10 cellular contexts compared by ENCODE assay signal in genomic region chr12:62983594-62983993, GRCh38. TPM values are rescaled to one million over a fixed set of nuclear protein-coding genes. Genes with fewer than 3 reads are reported as not detected.
A peak's percentile ranks its signal among the peaks of the same experiment; 100 is the strongest.
DNase-seq lines count a peak whose midpoint lies in the region; ATAC-seq and TF ChIP-seq lines count a peak whose summit lies in the region.
"Had no signal": no experiment of that assay in that cellular context is flagged by ENCODE, and none has a peak within 500 bp of the region (broad histone marks: within the 10 kb centered on the region; RNA-seq: fewer than 3 reads in every experiment).

No MANE protein-coding gene starts in this region.

- ATAC-seq in left lobe of liver = peak; percentile 70
- ATAC-seq: activated T-cell treated with anti-CD3 and anti-CD28 coated beads, Interleukin-2, amount 50 U/mL, for 72 hours had no signal

- DNase-seq in ELF-1 (ENCODE audit: low read depth, low spot score) (peak; percentile 34), SK-MEL-5 (ENCODE audit: low read depth, low spot score) (peak; percentile 61), left lobe of liver (ENCODE audit: low spot score) (no peak), SW 1271 (lab: John Stamatoyannopoulos, UW) (no peak), NCI-H1417 (lab: John Stamatoyannopoulos, UW) (no peak)
- no peak for DNase-seq in activated naive CD4-positive, alpha-beta T cell treated with anti-CD3 and anti-CD28 coated beads, Interleukin-2, amount 10 ng/mL, durations not matched to agents 7 days and 5 days
- DNase-seq: activated T-cell treated with anti-CD3 and anti-CD28 coated beads, Interleukin-2, amount 50 U/mL, for 72 hours; DMS153 had no signal

- H3K9me3 ChIP-seq in HEK293 (ENCODE audit: control insufficient read depth, insufficient read depth, low read depth, low read length) = no peaks in the 10 kb centered on the region
- H3K9me3 ChIP-seq: suprapubic skin had no signal

- H3K9me3 Mint-ChIP-seq in activated naive CD4-positive, alpha-beta T cell treated with anti-CD3 and anti-CD28 coated beads, Interleukin-2, amount 10 ng/mL, durations not matched to agents 7 days and 5 days = no peaks in the 10 kb centered on the region

- H3K27ac ChIP-seq in HEK293 (ENCODE audit: extremely low read depth, low read depth, low read length) = no peak overlapping the region
- H3K27ac ChIP-seq: suprapubic skin had no signal

- no peak overlapping the region for H3K4me3 Mint-ChIP-seq in activated naive CD4-positive, alpha-beta T cell treated with anti-CD3 and anti-CD28 coated beads, Interleukin-2, amount 10 ng/mL, durations not matched to agents 7 days and 5 days
- H3K4me3 Mint-ChIP-seq: activated T-cell treated with anti-CD3 and anti-CD28 coated beads, Interleukin-2, amount 50 U/mL, for 72 hours had no signal

- CTCF ChIA-PET in HEK293 (lab: Yijun Ruan, JAX) = interaction anchor here (0.6 to 1.8 kb wide), 7 partner anchors 9 to 477 kb away, joined by 3 to 5 read pairs (median 3); partner anchors contain the start of gene PPM1H
- CTCF ChIA-PET in activated naive CD4-positive, alpha-beta T cell treated with anti-CD3 and anti-CD28 coated beads, Interleukin-2, amount 10 ng/mL, durations not matched to agents 7 days and 5 days (lab: Charles Lee) = interaction anchor here (1.0 kb wide), 1 partner anchor 11 kb away, joined by 3 read pairs; no protein-coding TSS in a partner anchor

- H3K27me3 Mint-ChIP-seq in activated naive CD4-positive, alpha-beta T cell treated with anti-CD3 and anti-CD28 coated beads, Interleukin-2, amount 10 ng/mL, durations not matched to agents 7 days and 5 days = no peaks in the 10 kb centered on the region

- H3K36me3 Mint-ChIP-seq in activated naive CD4-positive, alpha-beta T cell treated with anti-CD3 and anti-CD28 coated beads, Interleukin-2, amount 10 ng/mL, durations not matched to agents 7 days and 5 days = no peaks in the 10 kb centered on the region

- in situ Hi-C loops in SK-MEL-5 (cut with HindIII; ENCODE audit: low pct_unique_long_range_greater_than_20kb, low sequenced_read_pairs) = no loop called here

- H3K4me3 ChIP-seq in HEK293 (ENCODE audit: low read depth, low read length) = no peak overlapping the region
- H3K4me3 ChIP-seq: suprapubic skin had no signal

- no peaks in the 10 kb centered on the region for H3K4me1 ChIP-seq in HEK293 (ENCODE audit: control insufficient read depth, insufficient read depth, low read length)
- H3K4me1 ChIP-seq: suprapubic skin had no signal

- H3K4me1 Mint-ChIP-seq in activated naive CD4-positive, alpha-beta T cell treated with anti-CD3 and anti-CD28 coated beads, Interleukin-2, amount 10 ng/mL, durations not matched to agents 7 days and 5 days = no peaks in the 10 kb centered on the region

- no peaks in the 10 kb centered on the region for H3K36me3 ChIP-seq in HEK293 (ENCODE audit: control insufficient read depth in 2 of 2, insufficient read depth in 1 of 2, low read length in 2 of 2)
- H3K36me3 ChIP-seq: suprapubic skin had no signal

- no peak overlapping the region for H3K27ac Mint-ChIP-seq in activated naive CD4-positive, alpha-beta T cell treated with anti-CD3 and anti-CD28 coated beads, Interleukin-2, amount 10 ng/mL, durations not matched to agents 7 days and 5 days
- H3K27ac Mint-ChIP-seq: activated T-cell treated with anti-CD3 and anti-CD28 coated beads, Interleukin-2, amount 50 U/mL, for 72 hours had no signal

- POLR2A ChIA-PET in HEK293 (lab: Yijun Ruan, JAX) = interaction anchor here (0.6 kb wide), 1 partner anchor 91 kb away, joined by 4 read pairs; no protein-coding TSS in a partner anchor

- peak; percentile 22; the same call in 1 of the 2 replicates for TF ChIP-seq CTCF in HEK293 (tag by site-specific recombination; IDR thresholded peaks at IDR 0.05)

TF ChIP-seq in HEK293, 187 proteins besides CTCF, POLR2A, EP300 and RAD21:
- TF ChIP-seq ZNF785 (tag by site-specific recombination; IDR thresholded peaks at IDR 0.05) (no peak), ZNF324 (tag by site-specific recombination; IDR thresholded peaks at IDR 0.05) (no peak), ZNF335 (tag by site-specific recombination; conservative IDR thresholded peaks at IDR 0.05) (no peak), ZNF654 (tag by site-specific recombination; IDR thresholded peaks at IDR 0.05; ENCODE audit: low read depth) (peak; percentile 53), ZNF18 (tag by site-specific recombination; IDR thresholded peaks at IDR 0.05) (no peak), ZEB2 (tag by site-specific recombination; IDR thresholded peaks at IDR 0.05) (no peak)
TF ChIP-seq in HEK293: peak in this region for 1.

RNA-seq across cellular contexts. Expression of gene PPM1H, which starts 48.6 kb away (rescaled TPM):
- total RNA-seq in SK-MEL-5 (2014; rRNA removed; shearing (Covaris generic)) = 55.7 and 58.4 TPM in 2 replicates
- 29.6 and 38.7 TPM in 2 replicates for polyA plus RNA-seq in SK-MEL-5 (2015; cell fraction: cytosol; rRNA removed)
- polyA plus RNA-seq in SK-MEL-5 (2015; cell fraction: nucleus; rRNA removed) = 17.5 and 18.4 TPM in 2 replicates
- total RNA-seq in left lobe of liver = 8.0 TPM
- total RNA-seq: activated T-cell treated with anti-CD3 and anti-CD28 coated beads, Interleukin-2, amount 50 U/mL, for 72 hours had no signal

Comparison
In these comparisons a context has a peak if more than half of its experiments do, and no peak if none do; other contexts are left out.
1. DNase-seq: peak in ELF-1 (single experiment) and SK-MEL-5 (single experiment); none in left lobe of liver (single experiment), activated naive CD4-positive, alpha-beta T cell treated with anti-CD3 and anti-CD28 coated beads, Interleukin-2, amount 10 ng/mL, durations not matched to agents 7 days and 5 days (single experiment), SW 1271 (0 of 2) and NCI-H1417 (0 of 3).